ENCODE assay signal across 24 cellular contexts in genomic region chr20:61658563-61658962, GRCh38.
DNase-seq lines count a peak whose midpoint lies in the region; ATAC-seq, FAIRE-seq and TF ChIP-seq lines count a peak whose summit lies in the region.
"Had no signal": no experiment of that assay in that cellular context is flagged by ENCODE, and none has a peak within 500 bp of the region (broad histone marks: within the 10 kb centered on the region; RNA-seq: fewer than 3 reads in every experiment).

No MANE protein-coding gene starts in this region.

- no peak overlapping the region for H4K8ac ChIP-seq in neuronal stem cell (ENCODE audit: low read depth, low read length)

- H2AFZ ChIP-seq in neuronal stem cell (ENCODE audit: low read length): no peak overlapping the region
- H2AFZ ChIP-seq: GM23338 had no signal

- no peak overlapping the region for H3K23ac ChIP-seq in neuronal stem cell (ENCODE audit: low read depth, low read length, poor library complexity)

- H2BK120ac ChIP-seq in neuronal stem cell (ENCODE audit: low read depth, low read length): no peak overlapping the region

- H3K4me1 Mint-ChIP-seq in brain: peaks cover 63% of the 10 kb centered on the region
- H3K4me1 Mint-ChIP-seq: CD4-positive, alpha-beta memory T cell had no signal

- no peak for TF ChIP-seq CTCF in brain (conservative IDR thresholded peaks at IDR 0.05)

- peak overlapping the region; percentile 76; the same call in 1 of the 2 replicates for H3K27ac ChIP-seq in BLaER1
- H3K27ac ChIP-seq in neuronal stem cell (replicated peaks; ENCODE audit: low read length): no peak overlapping the region
- no peak overlapping the region for H3K27ac ChIP-seq in substantia nigra (ENCODE audit: low read depth, low read length, poor library complexity, severe bottlenecking)
- H3K27ac ChIP-seq: A549 had no signal

- WGBS in neuronal stem cell (ENCODE audit: extremely low coverage in 2 of 2, insufficient read length in 2 of 2, insufficient replicate concordance in 1 of 2), 2 donors: no CpG with 5 or more reads among the region's 6 CpGs

- DNase-seq in HTR-8/SVneo (ENCODE audit: insufficient read length, low spot score): no peak
- DNase-seq in neuronal stem cell (ENCODE audit: low spot score): no peak
- no peak for DNase-seq in substantia nigra (lab: John Stamatoyannopoulos, UW)
- DNase-seq in DMS53 treated with DMSO at 0.1 percent for 48 hours (lab: John Stamatoyannopoulos, UW; ENCODE audit: unreplicated experiment): no peak
- DNase-seq: 8988T; ACHN; AML-193; BE2C; C1 segment of cervical spinal cord; Calu3; CD4-positive, alpha-beta memory T cell; COR-L47; DMS53; DND-41 had no signal

- H4K20me1 ChIP-seq in BLaER1: no peaks in the 10 kb centered on the region

- H3K27me3 ChIP-seq in BLaER1 (no peaks in the 10 kb centered on the region), neuronal stem cell (ENCODE audit: control insufficient read depth in 3 of 3, insufficient read depth in 3 of 3, low read depth in 1 of 3, low read length in 3 of 3) (no peaks in the 10 kb centered on the region)
- H3K27me3 ChIP-seq: BE2C had no signal

- peak overlapping the region; percentile 85 for H3K18ac ChIP-seq in neuronal stem cell (ENCODE audit: low read length)

- peak overlapping the region; percentile 53 for H3K4ac ChIP-seq in neuronal stem cell (ENCODE audit: low read length)

- ATAC-seq in HG03139 (IDR thresholded peaks at IDR 0.05; ENCODE audit: unreplicated experiment) (no peak), HG03108 (IDR thresholded peaks at IDR 0.05; ENCODE audit: unreplicated experiment) (no peak)
- ATAC-seq: A549, GM12878, GM23338 had no signal

- H4K91ac ChIP-seq in neuronal stem cell (ENCODE audit: low read depth, low read length, poor library complexity): no peak overlapping the region

- H2BK12ac ChIP-seq in neuronal stem cell (ENCODE audit: low read length): no peak overlapping the region

- H2BK15ac ChIP-seq in neuronal stem cell (ENCODE audit: low read length): peak overlapping the region; percentile 75

- H3K36me3 ChIP-seq in BLaER1: no peaks in the 10 kb centered on the region
- no peaks in the 10 kb centered on the region for H3K36me3 ChIP-seq in neuronal stem cell (replicated peaks in 1 of 2; ENCODE audit: control insufficient read depth in 2 of 2, insufficient read depth in 2 of 2, low read length in 2 of 2)
- H3K36me3 ChIP-seq: BE2C, HAP-1 had no signal

- H3K9me3 Mint-ChIP-seq in brain: peaks cover 0 to 8% (median 5%) of the 10 kb centered on the region in 5 experiments

- H3K27ac Mint-ChIP-seq in brain: peak overlapping the region in 3 of 5 experiments; percentile 80 to 92 (median 86)
- H3K27ac Mint-ChIP-seq: CD4-positive, alpha-beta memory T cell had no signal

- H3K14ac ChIP-seq in neuronal stem cell (ENCODE audit: low read length): no peak overlapping the region

- H3K36me3 Mint-ChIP-seq in brain: peaks cover 4% of the 10 kb centered on the region
- H3K36me3 Mint-ChIP-seq: CD4-positive, alpha-beta memory T cell had no signal

- H3K9ac ChIP-seq in BLaER1 (no peak overlapping the region), neuronal stem cell (ENCODE audit: low read depth, low read length, poor library complexity) (no peak overlapping the region)

- H3K4me3 Mint-ChIP-seq in brain: no peak overlapping the region
- H3K4me3 Mint-ChIP-seq: CD4-positive, alpha-beta memory T cell; GM23338 had no signal

- peak overlapping the region; percentile 93 for H2AK5ac ChIP-seq in neuronal stem cell (ENCODE audit: low read depth, low read length)

- H3K9me3 ChIP-seq in BLaER1 (peaks cover 8% of the 10 kb centered on the region; the same call in 1 of the 2 replicates), neuronal stem cell (replicated peaks in 1 of 2; ENCODE audit: control insufficient read depth in 2 of 2, insufficient read depth in 1 of 2, low read depth in 1 of 2, low read length in 2 of 2) (peaks cover 0 to 2% of the 10 kb centered on the region in 2 donors)
- H3K9me3 ChIP-seq: A549, BE2C, HAP-1 had no signal

- H3K27me3 Mint-ChIP-seq in brain: peaks cover 6% of the 10 kb centered on the region

- H2BK5ac ChIP-seq in neuronal stem cell (ENCODE audit: low read length): peak overlapping the region; percentile 83

- H3K79me1 ChIP-seq in neuronal stem cell (ENCODE audit: low read depth, low read length): no peaks in the 10 kb centered on the region

- FAIRE-seq in HTR-8/SVneo (lab: Jason Lieb, UNC): peak; percentile 58
- FAIRE-seq: A549, G401.6, GM12878, GM19239 had no signal

- H3K4me1 ChIP-seq in BLaER1 (peaks cover 58% of the 10 kb centered on the region), neuronal stem cell (ENCODE audit: control insufficient read depth in 2 of 2, insufficient read depth in 1 of 2, low read depth in 1 of 2, low read length in 2 of 2) (peaks cover 9 to 10% of the 10 kb centered on the region in 2 donors)
- H3K4me1 ChIP-seq: A549, BE2C, HAP-1 had no signal

- H3K4me3 ChIP-seq in BLaER1: no peak overlapping the region
- no peak overlapping the region for H3K4me3 ChIP-seq in neuronal stem cell (ENCODE audit: low read length in 2 of 2)
- H3K4me3 ChIP-seq: A549, GM12878, GM23338, HAP-1 had no signal

- H3K4me2 ChIP-seq in BLaER1: peak overlapping the region; percentile 87
- H3K4me2 ChIP-seq in neuronal stem cell (ENCODE audit: insufficient read depth, low read length, poor library complexity, severe bottlenecking): no peak overlapping the region
- H3K4me2 ChIP-seq: A549, GM23338 had no signal
